26 cellular contexts compared by ENCODE assay signal in genomic region chr17:79872762-79873161, GRCh38.
"Had no signal": no experiment of that assay in that cellular context is flagged by ENCODE, and none has a peak within 500 bp of the region (broad histone marks: within the 10 kb centered on the region; RNA-seq: fewer than 3 reads in every experiment).

No MANE protein-coding gene starts in this region.

- DNase-seq: activated CD4-positive, alpha-beta memory T cell treated with anti-CD3 and anti-CD28 coated beads, Interleukin-2, amount 10 ng/mL, durations not matched to agents 7 days and 5 days; activated CD4-positive, alpha-beta T cell treated with anti-CD3 and anti-CD28 coated beads for 4 hours; activated CD4-positive, CD25-positive, alpha-beta regulatory T cell; activated naive CD4-positive, alpha-beta T cell treated with Interleukin-2 at 50 U/mL for 16 hours; activated T-cell treated with anti-CD3 and anti-CD28 coated beads, Interleukin-2, amount 50 U/mL, for 24 hours; anterior cingulate cortex; body of pancreas; dermis blood vessel endothelial cell; effector CD8-positive, alpha-beta T cell; erythroblast; foreskin fibroblast; immature natural killer cell; kidney glomerular epithelial cell; midbrain; ovary; psoas muscle; stimulated activated CD4-positive, alpha-beta T cell treated with anti-CD3 and anti-CD28 coated beads, Interleukin-12 subunit alpha, Interleukin-12 subunit beta, amount 100 ng/mL, for 4 hours; stimulated activated CD4-positive, alpha-beta T cell treated with anti-CD3 and anti-CD28 coated beads, Interleukin-4, amount 100 ng/mL, for 4 hours; substantia nigra; T-helper 9 cell; thyroid gland had no signal

- H3K27me3 ChIP-seq: body of pancreas, cardiac muscle cell, ovary, right atrium auricular region, thyroid gland had no signal

- H3K27ac Mint-ChIP-seq: activated CD4-positive, alpha-beta memory T cell treated with anti-CD3 and anti-CD28 coated beads, Interleukin-2, amount 10 ng/mL, durations not matched to agents 7 days and 5 days; activated T-cell treated with anti-CD3 and anti-CD28 coated beads, Interleukin-2, amount 50 U/mL, for 24 hours; activated T-helper 2 cell treated with anti-CD3 and anti-CD28 coated beads, Interferon-gamma antibody, Interleukin-2, Interleukin-4, amounts not matched to agents 10 μg/mL and 5 μg/mL and 100 μg/mL, durations not matched to agents 14 hours and 24 hours and 36 hours; immature natural killer cell; natural killer cell treated with Interleukin-12 subunit alpha and Interleukin-12 subunit beta and Interleukin-15 and Interleukin-18, amount 100 ng/mL, for 72 hours; stimulated activated naive CD8-positive, alpha-beta T cell treated with anti-CD3 and anti-CD28 coated beads, Interleukin-15, Interleukin-2, amounts not matched to agents 100 ng/mL and 50 ng/mL, for 24 hours had no signal

- H3K4me3 Mint-ChIP-seq: activated CD4-positive, alpha-beta memory T cell treated with anti-CD3 and anti-CD28 coated beads, Interleukin-2, amount 10 ng/mL, durations not matched to agents 7 days and 5 days; activated T-cell treated with anti-CD3 and anti-CD28 coated beads, Interleukin-2, amount 50 U/mL, for 24 hours; immature natural killer cell; natural killer cell treated with Interleukin-12 subunit alpha and Interleukin-12 subunit beta and Interleukin-15 and Interleukin-18, amount 100 ng/mL, for 72 hours; stimulated activated naive CD8-positive, alpha-beta T cell treated with anti-CD3 and anti-CD28 coated beads, Interleukin-15, Interleukin-2, amounts not matched to agents 100 ng/mL and 50 ng/mL, for 24 hours had no signal

- ATAC-seq: body of pancreas; natural killer cell treated with Interleukin-12 subunit alpha and Interleukin-12 subunit beta and Interleukin-15 and Interleukin-18, amount 100 ng/mL, for 72 hours; psoas muscle had no signal

- H3K36me3 ChIP-seq: cardiac muscle cell, ovary, right atrium auricular region, thyroid gland had no signal

- H3K36me3 Mint-ChIP-seq: immature natural killer cell; natural killer cell treated with Interleukin-12 subunit alpha and Interleukin-12 subunit beta and Interleukin-15 and Interleukin-18, amount 100 ng/mL, for 72 hours had no signal

- H3K9me3 Mint-ChIP-seq: activated CD4-positive, alpha-beta memory T cell treated with anti-CD3 and anti-CD28 coated beads, Interleukin-2, amount 10 ng/mL, durations not matched to agents 7 days and 5 days; activated T-cell treated with anti-CD3 and anti-CD28 coated beads, Interleukin-2, amount 50 U/mL, for 24 hours; activated T-helper 2 cell treated with anti-CD3 and anti-CD28 coated beads, Interferon-gamma antibody, Interleukin-2, Interleukin-4, amounts not matched to agents 10 μg/mL and 5 μg/mL and 100 μg/mL, durations not matched to agents 14 hours and 24 hours and 36 hours; immature natural killer cell; natural killer cell treated with Interleukin-12 subunit alpha and Interleukin-12 subunit beta and Interleukin-15 and Interleukin-18, amount 100 ng/mL, for 72 hours; stimulated activated naive CD8-positive, alpha-beta T cell treated with anti-CD3 and anti-CD28 coated beads, Interleukin-15, Interleukin-2, amounts not matched to agents 100 ng/mL and 50 ng/mL, for 24 hours had no signal

- H3K4me3 ChIP-seq: body of pancreas, cardiac muscle cell, ovary, psoas muscle, right atrium auricular region, thyroid gland had no signal

- H3K4me1 Mint-ChIP-seq: immature natural killer cell had no signal

- H3K9me3 ChIP-seq: body of pancreas, ovary, psoas muscle, right atrium auricular region, thyroid gland had no signal

- H3K27ac ChIP-seq: body of pancreas, cardiac muscle cell, ovary, psoas muscle, right atrium auricular region, thyroid gland had no signal

- H3K4me1 ChIP-seq: body of pancreas, psoas muscle, right atrium auricular region, thyroid gland had no signal
